Comparison of ENCODE assay signal across 2 cellular contexts in the genomic region with DNA sequence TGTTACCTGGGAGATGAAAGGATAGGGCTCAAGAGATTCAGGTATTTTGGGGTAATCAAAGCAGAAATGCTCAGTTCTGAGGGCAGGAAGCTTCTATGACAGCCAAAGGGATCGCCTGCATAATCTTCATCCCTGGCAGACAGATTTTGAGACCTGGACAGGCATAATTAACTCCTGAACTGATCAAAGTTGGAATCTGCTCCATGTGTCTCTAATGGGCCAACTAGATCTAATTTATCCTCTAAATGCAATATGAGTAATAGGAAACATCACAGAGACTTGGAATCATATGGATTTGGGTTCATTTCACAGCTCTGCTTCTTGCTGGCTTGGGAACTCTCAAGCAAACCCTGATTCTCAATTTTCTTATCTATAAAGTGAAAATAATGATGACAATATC.
TF ChIP-seq lines count a peak whose summit lies in the region.

No MANE protein-coding gene starts in this region.

TF ChIP-seq in GM23338, 12 proteins besides CTCF, POLR2A, EP300 and RAD21 (continued from another document):
- no peak for TF ChIP-seq JUNB (IDR thresholded peaks at IDR 0.05; ENCODE audit: unreplicated experiment)

TF ChIP-seq in WTC11, 78 proteins besides CTCF, POLR2A, EP300 and RAD21 (continued from another document):
- TF ChIP-seq, protein P1, sequence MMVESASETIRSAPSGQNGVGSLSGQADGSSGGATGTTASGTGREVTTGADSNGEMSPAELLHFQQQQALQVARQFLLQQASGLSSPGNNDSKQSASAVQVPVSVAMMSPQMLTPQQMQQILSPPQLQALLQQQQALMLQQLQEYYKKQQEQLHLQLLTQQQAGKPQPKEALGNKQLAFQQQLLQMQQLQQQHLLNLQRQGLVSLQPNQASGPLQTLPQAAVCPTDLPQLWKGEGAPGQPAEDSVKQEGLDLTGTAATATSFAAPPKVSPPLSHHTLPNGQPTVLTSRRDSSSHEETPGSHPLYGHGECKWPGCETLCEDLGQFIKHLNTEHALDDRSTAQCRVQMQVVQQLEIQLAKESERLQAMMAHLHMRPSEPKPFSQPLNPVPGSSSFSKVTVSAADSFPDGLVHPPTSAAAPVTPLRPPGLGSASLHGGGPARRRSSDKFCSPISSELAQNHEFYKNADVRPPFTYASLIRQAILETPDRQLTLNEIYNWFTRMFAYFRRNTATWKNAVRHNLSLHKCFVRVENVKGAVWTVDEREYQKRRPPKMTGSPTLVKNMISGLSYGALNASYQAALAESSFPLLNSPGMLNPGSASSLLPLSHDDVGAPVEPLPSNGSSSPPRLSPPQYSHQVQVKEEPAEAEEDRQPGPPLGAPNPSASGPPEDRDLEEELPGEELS (CRISPR knock-in tag; IDR thresholded peaks at IDR 0.05), result no peak
- TF ChIP-seq TEAD1 (CRISPR knock-in tag; IDR thresholded peaks at IDR 0.05) (no peak), NFATC4 (CRISPR knock-in tag; IDR thresholded peaks at IDR 0.05) (no peak), ATF6 (CRISPR knock-in tag; IDR thresholded peaks at IDR 0.05) (no peak), SMAD4 (CRISPR knock-in tag; IDR thresholded peaks at IDR 0.05) (no peak), KAT7 (CRISPR knock-in tag; IDR thresholded peaks at IDR 0.05; ENCODE audit: borderline replicate concordance) (no peak), ZNF281 (CRISPR knock-in tag; IDR thresholded peaks at IDR 0.05) (no peak), TCF7 (CRISPR knock-in tag; IDR thresholded peaks at IDR 0.05; ENCODE audit: low read depth) (no peak), ZNF671 (CRISPR knock-in tag; IDR thresholded peaks at IDR 0.05) (no peak)
- TF ChIP-seq, protein P2, sequence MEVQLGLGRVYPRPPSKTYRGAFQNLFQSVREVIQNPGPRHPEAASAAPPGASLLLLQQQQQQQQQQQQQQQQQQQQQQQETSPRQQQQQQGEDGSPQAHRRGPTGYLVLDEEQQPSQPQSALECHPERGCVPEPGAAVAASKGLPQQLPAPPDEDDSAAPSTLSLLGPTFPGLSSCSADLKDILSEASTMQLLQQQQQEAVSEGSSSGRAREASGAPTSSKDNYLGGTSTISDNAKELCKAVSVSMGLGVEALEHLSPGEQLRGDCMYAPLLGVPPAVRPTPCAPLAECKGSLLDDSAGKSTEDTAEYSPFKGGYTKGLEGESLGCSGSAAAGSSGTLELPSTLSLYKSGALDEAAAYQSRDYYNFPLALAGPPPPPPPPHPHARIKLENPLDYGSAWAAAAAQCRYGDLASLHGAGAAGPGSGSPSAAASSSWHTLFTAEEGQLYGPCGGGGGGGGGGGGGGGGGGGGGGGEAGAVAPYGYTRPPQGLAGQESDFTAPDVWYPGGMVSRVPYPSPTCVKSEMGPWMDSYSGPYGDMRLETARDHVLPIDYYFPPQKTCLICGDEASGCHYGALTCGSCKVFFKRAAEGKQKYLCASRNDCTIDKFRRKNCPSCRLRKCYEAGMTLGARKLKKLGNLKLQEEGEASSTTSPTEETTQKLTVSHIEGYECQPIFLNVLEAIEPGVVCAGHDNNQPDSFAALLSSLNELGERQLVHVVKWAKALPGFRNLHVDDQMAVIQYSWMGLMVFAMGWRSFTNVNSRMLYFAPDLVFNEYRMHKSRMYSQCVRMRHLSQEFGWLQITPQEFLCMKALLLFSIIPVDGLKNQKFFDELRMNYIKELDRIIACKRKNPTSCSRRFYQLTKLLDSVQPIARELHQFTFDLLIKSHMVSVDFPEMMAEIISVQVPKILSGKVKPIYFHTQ (CRISPR knock-in tag; IDR thresholded peaks at IDR 0.05), result no peak
TF ChIP-seq in WTC11: peak in this region for 0.
